9 cellular contexts compared by ENCODE assay signal in genomic region chr10:93198401-93199175, GRCh38.
DNase-seq lines count a peak whose midpoint lies in the region; ATAC-seq, FAIRE-seq and TF ChIP-seq lines count a peak whose summit lies in the region.
"Had no signal": no experiment of that assay in that cellular context is flagged by ENCODE, and none has a peak within 500 bp of the region (broad histone marks: within the 10 kb centered on the region; RNA-seq: fewer than 3 reads in every experiment).

No MANE protein-coding gene starts in this region.

- intact Hi-C loops in colonic mucosa (cut with DNase I), result no loop called here

- DNase-seq in SKM-1 treated with dmso at 0.1 percent for 144 hours (lab: John Stamatoyannopoulos, UW; ENCODE audit: unreplicated experiment) (peak; percentile 65), SKM-1 (lab: John Stamatoyannopoulos, UW; ENCODE audit: unreplicated experiment) (no peak), colonic mucosa (no peak), lung microvascular endothelial cell (ENCODE audit: low read depth in 2 of 2) (peak; percentile 15 to 31), urothelium cell line (ENCODE audit: low spot score) (peak; percentile 37), NCI-H128 (lab: John Stamatoyannopoulos, UW; ENCODE audit: unreplicated experiment) (no peak)
- DNase-seq: central memory CD4-positive, alpha-beta T cell had no signal

- H3K4me1 ChIP-seq in colonic mucosa, result no peaks in the 10 kb centered on the region

- H3K27ac ChIP-seq in colonic mucosa, result no peak overlapping the region

- TF ChIP-seq CTCF in colonic mucosa (IDR thresholded peaks at IDR 0.05), result no peak

- H3K9me3 ChIP-seq in colonic mucosa, result no peaks in the 10 kb centered on the region

- no peaks in the 10 kb centered on the region for H3K27me3 ChIP-seq in colonic mucosa

- no peak overlapping the region for H3K9ac ChIP-seq in colonic mucosa (ENCODE audit: low read depth in 2 of 2, low read length in 2 of 2)

- ATAC-seq in HG03432 (IDR thresholded peaks at IDR 0.05; ENCODE audit: unreplicated experiment) (no peak), GM19455 (IDR thresholded peaks at IDR 0.05; ENCODE audit: unreplicated experiment) (no peak)

- peak overlapping the region; percentile 5 for H3K4me3 ChIP-seq in colonic mucosa

- no peak for FAIRE-seq in urothelium cell line (lab: Jason Lieb, UNC)

- H3K36me3 ChIP-seq in colonic mucosa, result no peaks in the 10 kb centered on the region

Comparison
In these comparisons a context has a peak if more than half of its experiments do, and no peak if none do; other contexts are left out.
1. DNase-seq: peak in SKM-1 treated with dmso at 0.1 percent for 144 hours (single experiment), lung microvascular endothelial cell (2 of 2) and urothelium cell line (single experiment); none in SKM-1 (single experiment), colonic mucosa (single experiment) and NCI-H128 (single experiment).